In genomic region chr19:13040916-13041292, GRCh38 we compare ENCODE assay signal across 1 cellular context.
TF ChIP-seq lines count a peak whose summit lies in the region.

No MANE protein-coding gene starts in this region.

TF ChIP-seq in SK-N-SH, 30 proteins besides CTCF, POLR2A, EP300 and RAD21 (continued from another document):
- TF ChIP-seq REST (IDR thresholded peaks at IDR 0.05; ENCODE audit: low read depth, low read length) (no peak), RXRA (IDR thresholded peaks at IDR 0.05; ENCODE audit: borderline replicate concordance, low read depth) (no peak), SMC3 (IDR thresholded peaks at IDR 0.05; ENCODE audit: low read depth, low read length) (no peak), ELF1 (IDR thresholded peaks at IDR 0.05) (no peak), RCOR1 (IDR thresholded peaks at IDR 0.05; ENCODE audit: low read length) (no peak), TAF1 (IDR thresholded peaks at IDR 0.05; ENCODE audit: borderline replicate concordance, low read depth, low read length) (no peak), EZH2phosphoT487 (IDR thresholded peaks at IDR 0.05; ENCODE audit: borderline replicate concordance, low read depth) (no peak)
